17 cellular contexts compared by ENCODE assay signal in the genomic region with DNA sequence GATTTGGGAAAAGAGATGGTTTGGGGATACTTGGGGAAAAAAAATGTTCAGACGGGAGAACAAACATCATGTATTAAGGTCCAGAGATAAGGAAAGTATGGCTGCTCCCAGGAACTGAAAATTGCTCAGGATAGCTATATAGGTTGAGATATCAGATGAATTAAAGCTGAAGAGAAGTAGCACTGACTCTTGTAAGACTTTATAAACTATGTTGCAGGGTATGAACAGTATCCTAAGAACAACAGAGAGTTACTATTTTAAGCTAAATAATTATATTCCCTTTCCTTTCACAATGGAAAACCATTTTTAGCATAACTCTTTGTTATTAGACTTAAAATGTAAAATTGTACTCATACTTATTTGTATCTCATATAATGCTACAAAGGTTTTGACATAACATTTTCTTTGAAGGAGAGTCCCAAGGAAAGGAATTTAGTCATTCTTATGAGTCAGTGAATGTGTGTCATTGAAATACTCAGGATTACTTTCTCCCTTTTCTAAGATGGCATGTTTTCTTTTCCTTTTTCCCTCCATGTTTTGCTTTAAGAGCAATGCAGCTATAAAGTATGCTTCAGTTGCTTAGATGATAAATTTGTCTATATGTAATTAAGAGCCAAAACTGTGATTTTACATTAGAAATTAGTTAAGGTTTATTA.
DNase-seq lines count a peak whose midpoint lies in the region; ATAC-seq and TF ChIP-seq lines count a peak whose summit lies in the region.
"Had no signal": no experiment of that assay in that cellular context is flagged by ENCODE, and none has a peak within 500 bp of the region (broad histone marks: within the 10 kb centered on the region; RNA-seq: fewer than 3 reads in every experiment).

No MANE protein-coding gene starts in this region.

- TF ChIP-seq CTCF in brain microvascular endothelial cell (IDR thresholded peaks at IDR 0.05; ENCODE audit: low read depth, low read length, missing control alignments), result no peak

- no peak overlapping the region for H3K4me3 ChIP-seq in brain microvascular endothelial cell (ENCODE audit: low read depth, low read length)
- H3K4me3 ChIP-seq: ovary, thyroid gland had no signal

- ATAC-seq in GM21367 (IDR thresholded peaks at IDR 0.05; ENCODE audit: unreplicated experiment) (no peak), HG03045 (IDR thresholded peaks at IDR 0.05; ENCODE audit: unreplicated experiment) (no peak)

- no peaks in the 10 kb centered on the region for H3K36me3 ChIP-seq in brain microvascular endothelial cell (replicated peaks)
- H3K36me3 ChIP-seq: ovary, thyroid gland had no signal

- peak overlapping the region; percentile 6 for H3K27ac ChIP-seq in brain microvascular endothelial cell
- H3K27ac ChIP-seq: epithelial cell of prostate, ovary, thyroid gland had no signal

- DNase-seq in ACHN (peak; percentile 53), HT1080 (ENCODE audit: low read depth) (peak; percentile 72), brain microvascular endothelial cell (no peak), hepatic stellate cell (ENCODE audit: low spot score) (peak; percentile 51), DMS79 treated with DMSO at 0.1 percent for 48 hours (lab: John Stamatoyannopoulos, UW) (no peak)
- no peak for DNase-seq in activated T-cell treated with anti-CD3 and anti-CD28 coated beads, Interleukin-2, amount 50 U/mL, for 24 hours
- DNase-seq: activated CD4-positive, alpha-beta memory T cell treated with anti-CD3 and anti-CD28 coated beads for 36 hours; activated effector memory CD4-positive, alpha-beta T cell treated with anti-CD3 and anti-CD28 coated beads, Interleukin-2, amount 50 U/mL, for 16 hours; NCI-H1436 treated with DMSO at 0.1 percent for 48 hours; NCI-H524; ovary; stimulated activated CD4-positive, alpha-beta T cell treated with anti-CD3 and anti-CD28 coated beads, Interleukin-12 subunit alpha, Interleukin-12 subunit beta, amount 100 ng/mL, for 4 hours; thyroid gland had no signal

- peaks cover 19% of the 10 kb centered on the region for H3K4me1 Mint-ChIP-seq in activated T-cell treated with anti-CD3 and anti-CD28 coated beads, Interleukin-2, amount 50 U/mL, for 24 hours (ENCODE audit: low read depth)

- no peaks in the 10 kb centered on the region for H3K27me3 Mint-ChIP-seq in activated T-cell treated with anti-CD3 and anti-CD28 coated beads, Interleukin-2, amount 50 U/mL, for 24 hours
- H3K27me3 Mint-ChIP-seq: activated CD4-positive, alpha-beta memory T cell treated with anti-CD3 and anti-CD28 coated beads for 36 hours; central memory CD8-positive, alpha-beta T cell had no signal

- no peak overlapping the region for H3K4me3 Mint-ChIP-seq in activated T-cell treated with anti-CD3 and anti-CD28 coated beads, Interleukin-2, amount 50 U/mL, for 24 hours
- H3K4me3 Mint-ChIP-seq: activated CD4-positive, alpha-beta memory T cell treated with anti-CD3 and anti-CD28 coated beads for 36 hours; central memory CD8-positive, alpha-beta T cell had no signal

- H3K9me3 Mint-ChIP-seq in activated T-cell treated with anti-CD3 and anti-CD28 coated beads, Interleukin-2, amount 50 U/mL, for 24 hours, result peaks cover 4% of the 10 kb centered on the region

- H3K27me3 ChIP-seq in brain microvascular endothelial cell (replicated peaks), result no peaks in the 10 kb centered on the region
- H3K27me3 ChIP-seq: ovary, thyroid gland had no signal

- no peaks in the 10 kb centered on the region for H3K36me3 Mint-ChIP-seq in activated T-cell treated with anti-CD3 and anti-CD28 coated beads, Interleukin-2, amount 50 U/mL, for 24 hours (ENCODE audit: low read depth)

- no peak overlapping the region for H3K27ac Mint-ChIP-seq in activated T-cell treated with anti-CD3 and anti-CD28 coated beads, Interleukin-2, amount 50 U/mL, for 24 hours
- H3K27ac Mint-ChIP-seq: activated CD4-positive, alpha-beta memory T cell treated with anti-CD3 and anti-CD28 coated beads for 36 hours had no signal

- in situ Hi-C loops in ACHN (cut with HindIII; ENCODE audit: low pct_ligation_motif_present, low pct_unique_long_range_greater_than_20kb, low sequenced_read_pairs) (no loop called here), brain microvascular endothelial cell (cut with HindIII; ENCODE audit: low pct_ligation_motif_present, low sequenced_read_pairs) (no loop called here)

Comparison
In these comparisons a context has a peak if more than half of its experiments do, and no peak if none do; other contexts are left out.
1. DNase-seq: peak in ACHN (single experiment), HT1080 (single experiment) and hepatic stellate cell (single experiment); none in brain microvascular endothelial cell (single experiment), DMS79 treated with DMSO at 0.1 percent for 48 hours (single experiment) and activated T-cell treated with anti-CD3 and anti-CD28 coated beads, Interleukin-2, amount 50 U/mL, for 24 hours (single experiment).